ENCODE assay signal across 24 cellular contexts in the genomic region with DNA sequence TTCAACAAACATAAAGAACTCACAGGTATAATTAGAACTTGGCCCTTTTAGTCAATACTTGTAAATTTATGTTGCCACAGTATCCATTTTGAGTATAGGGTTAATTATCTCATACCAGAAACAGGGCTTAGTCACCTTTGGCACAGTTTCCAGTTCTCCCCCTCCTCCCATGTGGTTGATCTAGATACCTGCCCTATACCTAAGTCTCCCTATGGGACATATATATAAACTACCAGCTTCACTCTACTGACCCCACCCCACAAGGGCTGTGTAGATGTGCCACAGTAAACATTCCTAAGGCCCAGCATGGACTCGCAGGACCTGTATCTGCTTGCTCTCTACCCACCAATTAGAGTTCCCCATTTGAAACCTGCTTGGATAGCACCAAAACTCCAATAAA.
A peak's percentile ranks its signal among the peaks of the same experiment; 100 is the strongest.
DNase-seq lines count a peak whose midpoint lies in the region; ATAC-seq, FAIRE-seq and TF ChIP-seq lines count a peak whose summit lies in the region.
"Had no signal": no experiment of that assay in that cellular context is flagged by ENCODE, and none has a peak within 500 bp of the region (broad histone marks: within the 10 kb centered on the region; RNA-seq: fewer than 3 reads in every experiment).

No MANE protein-coding gene starts in this region.

- H4K91ac ChIP-seq in H1 (replicated peaks; ENCODE audit: insufficient read length, low read length) = no peak overlapping the region

- H4K5ac ChIP-seq in H1 (ENCODE audit: insufficient read length, low read depth, low read length) = no peak overlapping the region

- TF ChIP-seq CTCF in RWPE1 (conservative IDR thresholded peaks at IDR 0.05; ENCODE audit: low read depth) (no peak), H1 (IDR thresholded peaks at IDR 0.05; ENCODE audit: control extremely low read depth in 1 of 3, insufficient read depth in 1 of 3, low read depth in 1 of 3, low read length in 3 of 3) (no peak), keratinocyte (optimal IDR thresholded peaks at IDR 0.05 in 1 of 3, IDR thresholded peaks at IDR 0.05 in 1 of 3, conservative IDR thresholded peaks at IDR 0.05 in 1 of 3; ENCODE audit: extremely low read depth in 1 of 3, insufficient read depth in 2 of 3, low read length in 3 of 3) (no peak)

- no peak overlapping the region for H3K4me2 ChIP-seq in H1 (ENCODE audit: insufficient read depth in 1 of 2, low read depth in 2 of 2, low read length in 2 of 2)
- peak overlapping the region; percentile 30 for H3K4me2 ChIP-seq in keratinocyte (ENCODE audit: control insufficient read depth, extremely low read depth, insufficient read depth, low read depth, low read length)
- H3K4me2 ChIP-seq: A549; BLaER1 treated with 17β-estradiol and CSF1 and Interleukin-3, amounts not matched to agents 10 nM and 100 nM had no signal

- no peak overlapping the region for H2BK12ac ChIP-seq in H1 (ENCODE audit: low read depth, low read length)

- no peaks in the 10 kb centered on the region for H3K23me2 ChIP-seq in H1 (ENCODE audit: low read depth, low read length)

- CTCF ChIA-PET in RWPE1 (lab: Yijun Ruan, JAX) = interaction anchor here (0.6 kb wide), 1 partner anchor 380 kb away, joined by 4 read pairs; no protein-coding TSS in a partner anchor
- CTCF ChIA-PET in H1 (lab: Charles Lee; ENCODE audit: partially characterized antibody) = interaction anchor here (1.2 kb wide), 1 partner anchor 13 kb away, joined by 3 read pairs; no protein-coding TSS in a partner anchor

- H3K4me1 ChIP-seq in HUES48 (ENCODE audit: control insufficient read depth, insufficient read depth, low read length) (peaks cover 16% of the 10 kb centered on the region), H1 (replicated peaks in 1 of 4; ENCODE audit: control insufficient read depth in 3 of 4, insufficient read depth in 4 of 4, low read length in 3 of 4) (peaks cover 0 to 14% (median 4%) of the 10 kb centered on the region in 4 experiments; a peak in 2 of 7 replicates), keratinocyte (ENCODE audit: control insufficient read depth, extremely low read depth, insufficient read depth, low read length) (peaks cover 15% of the 10 kb centered on the region)
- H3K4me1 ChIP-seq: A549; BLaER1 treated with 17β-estradiol and CSF1 and Interleukin-3, amounts not matched to agents 10 nM and 100 nM; Peyer's patch had no signal

- H3K23ac ChIP-seq in H1 (ENCODE audit: insufficient read length) = no peak overlapping the region

- H3K4me3 ChIP-seq in HUES48 (ENCODE audit: low read depth, low read length) (no peak overlapping the region), H1 (ENCODE audit: extremely low read depth in 1 of 4, insufficient read depth in 2 of 4, low read depth in 3 of 4, low read length in 4 of 4) (no peak overlapping the region), keratinocyte (ENCODE audit: control insufficient read depth in 2 of 3, extremely low read depth in 1 of 3, insufficient read depth in 2 of 3, low read depth in 1 of 3, low read length in 3 of 3) (no peak overlapping the region)
- H3K4me3 ChIP-seq: A549; BLaER1 treated with 17β-estradiol and CSF1 and Interleukin-3, amounts not matched to agents 10 nM and 100 nM; MG63; Peyer's patch; SK-N-MC had no signal

- H3K9me1 ChIP-seq in keratinocyte (ENCODE audit: control insufficient read depth, extremely low read depth, insufficient read depth, low read length) = no peaks in the 10 kb centered on the region

- no peak overlapping the region for H3K14ac ChIP-seq in H1 (ENCODE audit: insufficient read length)

- dilution Hi-C loops in keratinocyte (cut with MboI; ENCODE audit: extremely low pct_ligation_motif_present, low sequenced_read_pairs) = no loop called here

- no peak overlapping the region for H3K18ac ChIP-seq in H1 (ENCODE audit: extremely low read depth, low read length)

- POLR2A ChIA-PET in RWPE1 (lab: Yijun Ruan, JAX; ENCODE audit: low non-redundant PET) (no interaction called here), H1 (lab: Charles Lee; ENCODE audit: partially characterized antibody) (no interaction called here)

- H3K56ac ChIP-seq in H1 (replicated peaks; ENCODE audit: insufficient read length, low read depth, low read length) = no peak overlapping the region

- no peak overlapping the region for H2AFZ ChIP-seq in H1 (ENCODE audit: low read length)
- no peak overlapping the region for H2AFZ ChIP-seq in keratinocyte (ENCODE audit: control insufficient read depth, low read length)

- no peaks in the 10 kb centered on the region for H3K79me1 ChIP-seq in H1 (ENCODE audit: low read depth, low read length)

- H3K9me3 ChIP-seq in HUES48 (ENCODE audit: control insufficient read depth, insufficient read depth, low read length) = peaks cover 14% of the 10 kb centered on the region; the same call in 1 of the 2 replicates
- peaks cover 5 to 22% of the 10 kb centered on the region in 2 experiments for H3K9me3 ChIP-seq in H1 (ENCODE audit: insufficient read depth in 2 of 2, low read depth in 1 of 2, low read length in 1 of 2)
- H3K9me3 ChIP-seq in keratinocyte (ENCODE audit: control insufficient read depth, low read depth, low read length) = no peaks in the 10 kb centered on the region
- H3K9me3 ChIP-seq: A549, MG63, Peyer's patch had no signal

- FAIRE-seq in H1 (lab: Jason Lieb, UNC) (no peak), keratinocyte (lab: Jason Lieb, UNC) (no peak)
- FAIRE-seq: A549, G401.6 had no signal

- H2BK5ac ChIP-seq in H1 (ENCODE audit: low read depth, low read length) = no peak overlapping the region

- TF ChIP-seq POLR2A in H1 (IDR thresholded peaks at IDR 0.05; ENCODE audit: control extremely low read depth in 1 of 2, low read depth in 2 of 2, low read length in 2 of 2) = no peak

- H4K20me1 ChIP-seq in H1 (replicated peaks in 1 of 2; ENCODE audit: control insufficient read depth in 1 of 2, insufficient read depth in 2 of 2, low read length in 2 of 2) (no peaks in the 10 kb centered on the region), keratinocyte (ENCODE audit: control insufficient read depth, extremely low read depth, insufficient read depth, low read length) (no peaks in the 10 kb centered on the region)
- H4K20me1 ChIP-seq: BLaER1 treated with 17β-estradiol and CSF1 and Interleukin-3, amounts not matched to agents 10 nM and 100 nM had no signal

- H2BK20ac ChIP-seq in H1 (ENCODE audit: low read length) = peak overlapping the region; percentile 67; the same call in 1 of the 2 replicates

- H3K4ac ChIP-seq in H1 (replicated peaks; ENCODE audit: insufficient read length, low read depth, low read length) = no peak overlapping the region

- H2BK15ac ChIP-seq in H1 (ENCODE audit: low read length) = no peak overlapping the region

- H3K27ac ChIP-seq in HUES48 (ENCODE audit: low read depth, low read length) = peak overlapping the region; percentile 24
- H3K27ac ChIP-seq in RWPE1 = no peak overlapping the region
- no peak overlapping the region for H3K27ac ChIP-seq in H1 (ENCODE audit: low read depth, low read length)
- no peak overlapping the region for H3K27ac ChIP-seq in keratinocyte (ENCODE audit: control insufficient read depth, insufficient read depth, low read length)
- H3K27ac ChIP-seq: A549; BLaER1 treated with 17β-estradiol and CSF1 and Interleukin-3, amounts not matched to agents 10 nM and 100 nM; Peyer's patch; SK-N-MC had no signal

- H3K79me2 ChIP-seq in H1 (ENCODE audit: control insufficient read depth in 1 of 2, insufficient read depth in 2 of 2, low read length in 2 of 2) (no peaks in the 10 kb centered on the region), keratinocyte (ENCODE audit: control insufficient read depth, insufficient read depth, low read length) (no peaks in the 10 kb centered on the region)

- H3K36me3 ChIP-seq in HUES48 (ENCODE audit: control insufficient read depth, insufficient read depth, low read length) = no peaks in the 10 kb centered on the region
- H3K36me3 ChIP-seq in H1 (ENCODE audit: control insufficient read depth in 2 of 4, insufficient read depth in 4 of 4, low read length in 3 of 4) = peaks cover 0 to 6% (median under 1%) of the 10 kb centered on the region in 4 experiments; a peak in 2 of 8 replicates
- no peaks in the 10 kb centered on the region for H3K36me3 ChIP-seq in keratinocyte (ENCODE audit: control insufficient read depth in 2 of 2, extremely low read depth in 1 of 2, insufficient read depth in 2 of 2, low read length in 2 of 2)
- H3K36me3 ChIP-seq: BLaER1 treated with 17β-estradiol and CSF1 and Interleukin-3, amounts not matched to agents 10 nM and 100 nM; MG63; Peyer's patch had no signal

- WGBS in H1 (ENCODE audit: extremely low coverage in 1 of 2, insufficient coverage in 1 of 2, insufficient read length in 1 of 2, insufficient replicate concordance in 2 of 2, low coverage in 1 of 2, low lambda C conversion rate in 2 of 2, missing lambda C conversion rate in 1 of 2), 2 experiments = 100% methylated on average over 1 of the region's 1 CpG; no CpG with 5 or more reads in 1 of the 2 experiments

- DNase-seq in RWPE1 (ENCODE audit: low spot score) (peak; percentile 26), H1 (ENCODE audit: low read depth in 1 of 2, low spot score in 2 of 2) (no peak), keratinocyte (ENCODE audit: low read depth, low spot score) (no peak), anterior cingulate cortex (lab: John Stamatoyannopoulos, UW) (no peak), HK-2 (ENCODE audit: unreplicated experiment) (no peak)
- DNase-seq: AML-193; CD4-positive, alpha-beta T cell; COR-L47; DMS53; KBM-7; MG63; NCI-H1105 treated with DMSO at 0.1 percent for 48 hours; NCI-H146; NCI-H1930; NCI-H446 treated with DMSO at 0.1 percent for 48 hours; Peyer's patch; SIG-M5 had no signal

- no peak overlapping the region for H2AK5ac ChIP-seq in H1 (ENCODE audit: low read depth, low read length)

- ATAC-seq in GM19324 (IDR thresholded peaks at IDR 0.05; ENCODE audit: low FRiP score, unreplicated experiment) (no peak), GM21381 (IDR thresholded peaks at IDR 0.05; ENCODE audit: unreplicated experiment) (no peak)
- ATAC-seq: A549 had no signal

- H2BK120ac ChIP-seq in H1 (replicated peaks; ENCODE audit: low read depth, low read length) = peak overlapping the region; percentile 78

- no peak overlapping the region for H4K8ac ChIP-seq in H1 (ENCODE audit: extremely low read depth, insufficient read depth, low read length)

- TF ChIP-seq EP300 in H1 (IDR thresholded peaks at IDR 0.05; ENCODE audit: borderline replicate concordance in 1 of 2, low read depth in 2 of 2, low read length in 2 of 2) = no peak

- TF ChIP-seq RAD21 in H1 (IDR thresholded peaks at IDR 0.05 in 1 of 2, conservative IDR thresholded peaks at IDR 0.05 in 1 of 2; ENCODE audit: low read depth in 2 of 2, low read length in 2 of 2) = no peak

- no peaks in the 10 kb centered on the region for H3K27me3 ChIP-seq in HUES48 (ENCODE audit: control insufficient read depth, insufficient read depth, low read length)
- no peaks in the 10 kb centered on the region for H3K27me3 ChIP-seq in H1 (replicated peaks in 1 of 4; ENCODE audit: control insufficient read depth in 3 of 4, extremely low read depth in 1 of 4, insufficient read depth in 3 of 4, low read length in 3 of 4)
- no peaks in the 10 kb centered on the region for H3K27me3 ChIP-seq in keratinocyte (ENCODE audit: control insufficient read depth, extremely low read depth, insufficient read depth, low read length)
- H3K27me3 ChIP-seq: BLaER1 treated with 17β-estradiol and CSF1 and Interleukin-3, amounts not matched to agents 10 nM and 100 nM; MG63; Peyer's patch had no signal

- H3K9ac ChIP-seq in HUES48 (ENCODE audit: low read depth, low read length) (no peak overlapping the region), H1 (replicated peaks in 1 of 4; ENCODE audit: extremely low read depth in 1 of 4, low read depth in 3 of 4, low read length in 3 of 4) (no peak overlapping the region), keratinocyte (ENCODE audit: control insufficient read depth, extremely low read depth, insufficient read depth, low read length) (no peak overlapping the region)
- H3K9ac ChIP-seq: BLaER1 treated with 17β-estradiol and CSF1 and Interleukin-3, amounts not matched to agents 10 nM and 100 nM had no signal
